Comparison of ENCODE assay signal across 23 cellular contexts in the genomic region with DNA sequence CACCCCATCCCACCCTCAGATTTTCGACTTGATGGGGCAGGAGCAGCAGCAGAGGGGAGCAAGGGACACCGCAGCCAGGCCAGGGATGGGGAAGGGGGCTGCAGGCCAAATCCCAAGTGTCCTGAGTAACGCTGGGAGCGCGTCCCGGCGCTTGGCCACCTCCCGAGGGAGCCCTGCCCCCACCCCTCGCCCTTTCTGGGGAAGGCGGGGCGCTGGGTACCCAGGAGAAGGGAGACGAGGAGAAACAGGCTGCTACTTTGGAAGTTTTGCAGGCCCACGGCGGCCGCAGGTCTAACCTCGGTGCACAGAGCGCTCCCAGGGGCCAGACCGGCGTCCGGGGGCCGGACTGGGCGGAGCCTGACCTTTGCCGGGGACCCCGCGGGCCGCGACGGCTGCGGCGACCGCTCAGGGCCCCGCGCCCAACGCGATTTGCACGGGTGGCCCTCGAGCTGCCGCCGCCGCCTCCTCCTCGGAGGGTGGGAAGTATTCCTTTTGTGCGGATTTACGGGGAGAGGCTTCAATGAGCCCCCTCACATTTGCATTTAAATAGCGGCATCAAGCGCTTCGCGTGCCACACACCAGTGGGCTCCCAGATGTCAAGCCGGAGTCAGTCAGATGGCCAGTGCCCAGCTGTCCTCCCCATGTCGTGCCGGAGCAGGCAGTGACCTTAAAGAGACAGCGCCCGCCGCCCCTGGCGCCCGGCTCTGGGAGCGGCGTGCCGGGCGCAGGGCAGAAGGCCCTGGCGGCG. TPM values are rescaled to one million over a fixed set of nuclear protein-coding genes. Genes with fewer than 3 reads are reported as not detected.
A peak's percentile ranks its signal among the peaks of the same experiment; 100 is the strongest.
DNase-seq lines count a peak whose midpoint lies in the region; ATAC-seq and TF ChIP-seq lines count a peak whose summit lies in the region.
"Had no signal": no experiment of that assay in that cellular context is flagged by ENCODE, and none has a peak within 500 bp of the region (broad histone marks: within the 10 kb centered on the region; RNA-seq: fewer than 3 reads in every experiment).

No MANE protein-coding gene starts in this region.

- no peak overlapping the region for H2AFZ ChIP-seq in osteoblast (ENCODE audit: low read length)

- H3K36me3 Mint-ChIP-seq in activated naive CD4-positive, alpha-beta T cell treated with anti-CD3 and anti-CD28 coated beads, Interleukin-2, amount 10 ng/mL, durations not matched to agents 7 days and 5 days = peaks cover 7% of the 10 kb centered on the region
- peaks cover 4% of the 10 kb centered on the region for H3K36me3 Mint-ChIP-seq in type B pancreatic cell
- H3K36me3 Mint-ChIP-seq: mesothelial cell of epicardium had no signal

- peaks cover 5% of the 10 kb centered on the region for H4K20me1 ChIP-seq in osteoblast (ENCODE audit: insufficient read depth, low read length)

- H3K27me3 ChIP-seq in iPS-15b (ENCODE audit: control insufficient read depth, insufficient read depth, low read length) (peaks cover 83% of the 10 kb centered on the region), osteoblast (ENCODE audit: insufficient read depth, low read length) (peaks cover 41% of the 10 kb centered on the region)

- H3K36me3 ChIP-seq in iPS-15b (ENCODE audit: control insufficient read depth, insufficient read depth, low read length) (no peaks in the 10 kb centered on the region), osteoblast (ENCODE audit: insufficient read depth, low read length) (peaks cover 4% of the 10 kb centered on the region)
- H3K36me3 ChIP-seq: colonic mucosa, gastroesophageal sphincter, transverse colon had no signal

- no peak overlapping the region for H3K27ac ChIP-seq in osteoblast (ENCODE audit: low read depth, low read length)
- H3K27ac ChIP-seq: body of pancreas, C4-2B, colonic mucosa, epithelial cell of prostate, gastroesophageal sphincter, transverse colon, VCaP had no signal

- peaks cover 22% of the 10 kb centered on the region for H3K4me1 Mint-ChIP-seq in activated naive CD4-positive, alpha-beta T cell treated with anti-CD3 and anti-CD28 coated beads, Interleukin-2, amount 10 ng/mL, durations not matched to agents 7 days and 5 days
- H3K4me1 Mint-ChIP-seq in type B pancreatic cell (ENCODE audit: unreplicated experiment) = peaks cover 31% of the 10 kb centered on the region

- H3K9me3 Mint-ChIP-seq in activated naive CD4-positive, alpha-beta T cell treated with anti-CD3 and anti-CD28 coated beads, Interleukin-2, amount 10 ng/mL, durations not matched to agents 7 days and 5 days = no peaks in the 10 kb centered on the region
- no peaks in the 10 kb centered on the region for H3K9me3 Mint-ChIP-seq in type B pancreatic cell
- H3K9me3 Mint-ChIP-seq: activated CD4-positive, alpha-beta memory T cell treated with anti-CD3 and anti-CD28 coated beads, Interleukin-2, amount 10 ng/mL, durations not matched to agents 7 days and 5 days; activated T-cell treated with anti-CD3 and anti-CD28 coated beads, Interleukin-2, amount 50 U/mL, for 24 hours; mesothelial cell of epicardium had no signal

- no peak overlapping the region for H3K4me3 Mint-ChIP-seq in activated naive CD4-positive, alpha-beta T cell treated with anti-CD3 and anti-CD28 coated beads, Interleukin-2, amount 10 ng/mL, durations not matched to agents 7 days and 5 days
- peak overlapping the region; percentile 76 for H3K4me3 Mint-ChIP-seq in type B pancreatic cell
- H3K4me3 Mint-ChIP-seq: activated CD4-positive, alpha-beta memory T cell treated with anti-CD3 and anti-CD28 coated beads, Interleukin-2, amount 10 ng/mL, durations not matched to agents 7 days and 5 days; activated naive CD8-positive, alpha-beta T cell; activated T-cell treated with anti-CD3 and anti-CD28 coated beads, Interleukin-2, amount 50 U/mL, for 24 hours; mesothelial cell of epicardium had no signal

- H3K4me3 ChIP-seq in iPS-15b (ENCODE audit: low read depth, low read length) = peak overlapping the region; percentile 35
- H3K4me3 ChIP-seq in osteoblast (ENCODE audit: insufficient read depth, low read length) = no peak overlapping the region
- H3K4me3 ChIP-seq: body of pancreas, colonic mucosa, gastroesophageal sphincter, transverse colon had no signal

- peaks cover 15% of the 10 kb centered on the region for H3K4me1 ChIP-seq in iPS-15b (ENCODE audit: control insufficient read depth, insufficient read depth, low read length)
- peaks cover 15% of the 10 kb centered on the region for H3K4me1 ChIP-seq in osteoblast (ENCODE audit: insufficient read depth, low read length)

- CTCF ChIA-PET in activated naive CD4-positive, alpha-beta T cell treated with anti-CD3 and anti-CD28 coated beads, Interleukin-2, amount 10 ng/mL, durations not matched to agents 7 days and 5 days (lab: Charles Lee) = interaction anchor here (0.9 kb wide), 1 partner anchor 11 kb away, joined by 3 read pairs; no protein-coding TSS in a partner anchor

- no peak for TF ChIP-seq CTCF in osteoblast (IDR thresholded peaks at IDR 0.05; ENCODE audit: extremely low read depth, low read depth, low read length)
- no peak for TF ChIP-seq CTCF in type B pancreatic cell (conservative IDR thresholded peaks at IDR 0.05)

- peaks cover 19% of the 10 kb centered on the region for H3K79me2 ChIP-seq in osteoblast (ENCODE audit: insufficient read depth, low read length)

- ATAC-seq in GM21825 (IDR thresholded peaks at IDR 0.05; ENCODE audit: unreplicated experiment) = no peak
- ATAC-seq: body of pancreas, gastroesophageal sphincter, HCT116 had no signal

- H3K27ac Mint-ChIP-seq in activated naive CD4-positive, alpha-beta T cell treated with anti-CD3 and anti-CD28 coated beads, Interleukin-2, amount 10 ng/mL, durations not matched to agents 7 days and 5 days = peak overlapping the region; percentile 70
- no peak overlapping the region for H3K27ac Mint-ChIP-seq in type B pancreatic cell
- H3K27ac Mint-ChIP-seq: activated naive CD8-positive, alpha-beta T cell; mesothelial cell of epicardium had no signal

- H3K4me2 ChIP-seq in osteoblast (ENCODE audit: insufficient read depth, low read length) = no peak overlapping the region

- no peak overlapping the region for H3K9ac ChIP-seq in iPS-15b (ENCODE audit: low read depth, low read length)

- DNase-seq in activated naive CD4-positive, alpha-beta T cell treated with anti-CD3 and anti-CD28 coated beads, Interleukin-2, amount 10 ng/mL, durations not matched to agents 7 days and 5 days = no peak
- DNase-seq in activated naive CD4-positive, alpha-beta T cell treated with Interleukin-2 at 50 U/mL for 16 hours = no peak
- DNase-seq in osteoblast (ENCODE audit: insufficient read length, low spot score, missing footprints) (peak; percentile 80), type B pancreatic cell (ENCODE audit: extremely low spot score, unreplicated experiment) (no peak), NCI-H774 (lab: John Stamatoyannopoulos, UW) (no peak), SIG-M5 (lab: John Stamatoyannopoulos, UW) (no peak)
- DNase-seq: activated CD4-positive, alpha-beta memory T cell treated with anti-CD3 and anti-CD28 coated beads, Interleukin-2, amount 10 ng/mL, durations not matched to agents 7 days and 5 days; activated T-cell treated with anti-CD3 and anti-CD28 coated beads, Interleukin-2, amount 50 U/mL, for 24 hours; body of pancreas; colonic mucosa; NCI-H1436; occipital lobe; transverse colon had no signal

- no peaks in the 10 kb centered on the region for H3K9me3 ChIP-seq in iPS-15b (ENCODE audit: control insufficient read depth, insufficient read depth, low read length)
- H3K9me3 ChIP-seq in osteoblast (ENCODE audit: low read depth, low read length) = no peaks in the 10 kb centered on the region
- H3K9me3 ChIP-seq: body of pancreas, colonic mucosa, gastroesophageal sphincter, transverse colon had no signal

- peaks cover 95% of the 10 kb centered on the region for H3K27me3 Mint-ChIP-seq in activated naive CD4-positive, alpha-beta T cell treated with anti-CD3 and anti-CD28 coated beads, Interleukin-2, amount 10 ng/mL, durations not matched to agents 7 days and 5 days
- peaks cover 73% of the 10 kb centered on the region for H3K27me3 Mint-ChIP-seq in type B pancreatic cell

RNA-seq across cellular contexts. Expression of gene EBF3, which starts 2.9 kb away (rescaled TPM):
- total RNA-seq in osteoblast (31.8 and 35.4 TPM in 2 replicates), type B pancreatic cell (ENCODE audit: low replicate concordance) (0.81 and 26.1 TPM in 2 replicates)
- total RNA-seq: A172; activated CD4-positive, alpha-beta memory T cell treated with anti-CD3 and anti-CD28 coated beads, Interleukin-2, amount 10 ng/mL, durations not matched to agents 7 days and 5 days had no signal
